In genomic region chr9:119368179-119368578, GRCh38 we compare ENCODE assay signal across 13 cellular contexts. TPM values are rescaled to one million over a fixed set of nuclear protein-coding genes. Genes with fewer than 3 reads are reported as not detected.
DNase-seq lines count a peak whose midpoint lies in the region; ATAC-seq and TF ChIP-seq lines count a peak whose summit lies in the region.
"Had no signal": no experiment of that assay in that cellular context is flagged by ENCODE, and none has a peak within 500 bp of the region (broad histone marks: within the 10 kb centered on the region; RNA-seq: fewer than 3 reads in every experiment).

No MANE protein-coding gene starts in this region.

- no peak overlapping the region for H3T11ph ChIP-seq in H9 (ENCODE audit: low read length)

- no peak overlapping the region for H3K4ac ChIP-seq in H9 (ENCODE audit: low read depth, low read length)

- H4K8ac ChIP-seq in H9 (replicated peaks; ENCODE audit: insufficient read length, low read depth, low read length), result no peak overlapping the region

- H3F3A ChIP-seq in SK-N-SH (replicated peaks; ENCODE audit: insufficient read depth), result no peaks in the 10 kb centered on the region

- no peak overlapping the region; the same call in 1 of the 2 replicates for H3K14ac ChIP-seq in H9 (ENCODE audit: insufficient read depth, low read length)

- H3K4me3 Mint-ChIP-seq in H9, result peak overlapping the region; percentile 91 to 98
- H3K4me3 Mint-ChIP-seq: immature natural killer cell had no signal

- peak overlapping the region; percentile 62 for H3K9ac ChIP-seq in H9 (ENCODE audit: extremely low read depth, insufficient read length, low read length)
- no peak overlapping the region for H3K9ac ChIP-seq in iPS-15b (ENCODE audit: low read depth, low read length)
- no peak overlapping the region for H3K9ac ChIP-seq in rectal smooth muscle tissue (ENCODE audit: low read length)
- H3K9ac ChIP-seq in SK-N-SH, result no peak overlapping the region

- H2BK20ac ChIP-seq in H9 (ENCODE audit: low read depth, low read length, poor library complexity, severe bottlenecking), result no peak overlapping the region

- H3K4me3 ChIP-seq in iPS-15b (ENCODE audit: low read depth, low read length), result peak overlapping the region; percentile 89
- H3K4me3 ChIP-seq in rectal smooth muscle tissue (ENCODE audit: low read length), result peak overlapping the region; percentile 12
- no peak overlapping the region; a peak in 1 of 4 replicates for H3K4me3 ChIP-seq in SK-N-SH (ENCODE audit: low read depth in 2 of 2, low read length in 1 of 2)

- no peaks in the 10 kb centered on the region for H3K9me2 ChIP-seq in SK-N-SH

- H3K4me1 ChIP-seq in H9 (ENCODE audit: insufficient read depth, low read length) (peaks cover 12% of the 10 kb centered on the region), iPS-15b (ENCODE audit: control insufficient read depth, insufficient read depth, low read length) (peaks cover 18% of the 10 kb centered on the region), rectal smooth muscle tissue (ENCODE audit: control insufficient read depth, insufficient read depth, low read length) (no peaks in the 10 kb centered on the region), SK-N-SH (ENCODE audit: control insufficient read depth in 1 of 2, insufficient read depth in 2 of 2, low read depth in 1 of 2, low read length in 1 of 2) (peaks cover 0 to 10% of the 10 kb centered on the region in 2 experiments; a peak in 1 of 4 replicates)

- no peak for TF ChIP-seq EP300 in SK-N-SH (IDR thresholded peaks at IDR 0.05; ENCODE audit: borderline replicate concordance in 1 of 2, low read depth in 1 of 2, low read length in 1 of 2)

- no peak for ATAC-seq in activated CD4-positive, CD25-positive, alpha-beta regulatory T cell treated with anti-CD3 and anti-CD28 coated beads, Interleukin-2, amount 50 U/mL, for 24 hours

- H3K27me3 ChIP-seq in H9 (ENCODE audit: insufficient read depth, low read length) (no peaks in the 10 kb centered on the region; the same call in 1 of the 2 replicates), iPS-15b (ENCODE audit: control insufficient read depth, insufficient read depth, low read length) (peaks cover 38% of the 10 kb centered on the region), rectal smooth muscle tissue (ENCODE audit: control insufficient read depth, insufficient read depth, low read length) (peaks cover 14% of the 10 kb centered on the region), SK-N-SH (ENCODE audit: insufficient read depth) (peaks cover 9% of the 10 kb centered on the region; the same call in 1 of the 2 replicates)

- no CpG with 5 or more reads among the region's 10 CpGs for WGBS in H9 (ENCODE audit: extremely low coverage, insufficient read length, low lambda C conversion rate)
- WGBS in SK-N-SH (ENCODE audit: low lambda C conversion rate), result 38% methylated on average over 10 of the region's 10 CpGs

- H3K4me1 Mint-ChIP-seq in H9, result peaks cover 47 to 52% of the 10 kb centered on the region in 2 experiments
- H3K4me1 Mint-ChIP-seq: immature natural killer cell had no signal

- H3K36me3 ChIP-seq in iPS-15b (ENCODE audit: control insufficient read depth, insufficient read depth, low read length) (no peaks in the 10 kb centered on the region), rectal smooth muscle tissue (ENCODE audit: control insufficient read depth, insufficient read depth, low read length) (no peaks in the 10 kb centered on the region), SK-N-SH (replicated peaks in 1 of 2; ENCODE audit: control insufficient read depth in 1 of 2, insufficient read depth in 2 of 2, low read length in 1 of 2) (no peaks in the 10 kb centered on the region)
- H3K36me3 ChIP-seq: esophagus muscularis mucosa had no signal

- H2AFZ ChIP-seq in H9 (ENCODE audit: low read length) (no peak overlapping the region), SK-N-SH (ENCODE audit: low read depth) (no peak overlapping the region)

- H4K20me1 ChIP-seq in H9 (ENCODE audit: control insufficient read depth, insufficient read depth, insufficient read length) (no peaks in the 10 kb centered on the region), SK-N-SH (ENCODE audit: insufficient read depth) (no peaks in the 10 kb centered on the region)

- POLR2A ChIA-PET in SK-N-SH (lab: Yijun Ruan, JAX), result no interaction called here

- H3K27ac ChIP-seq in H9 (ENCODE audit: insufficient read length, low read depth, low read length) (no peak overlapping the region), angular gyrus (ENCODE audit: low read depth, low read length) (peak overlapping the region; percentile 80), rectal smooth muscle tissue (ENCODE audit: low read depth, low read length) (no peak overlapping the region), SK-N-SH (ENCODE audit: low read depth in 2 of 2, low read length in 1 of 2) (no peak overlapping the region)
- H3K27ac ChIP-seq: esophagus muscularis mucosa had no signal

- TF ChIP-seq CTCF in H9 (conservative IDR thresholded peaks at IDR 0.05) (no peak), SK-N-SH (IDR thresholded peaks at IDR 0.05) (no peak)

- no peak for TF ChIP-seq RAD21 in SK-N-SH (IDR thresholded peaks at IDR 0.05; ENCODE audit: low read length)

- CTCF ChIA-PET in SK-N-SH (lab: Yijun Ruan, JAX), result interaction anchor here (0.9 to 2.0 kb wide), 6 partner anchors 15 to 1586 kb away, joined by 3 to 7 read pairs (median 4); no protein-coding TSS in a partner anchor

- no peak overlapping the region for H2BK15ac ChIP-seq in H9 (ENCODE audit: low read depth, low read length)

- H3K27me3 Mint-ChIP-seq in H9 (ENCODE audit: low read depth), result peaks cover 37% of the 10 kb centered on the region

- H3K79me1 ChIP-seq in H9 (ENCODE audit: insufficient read depth, low read depth, low read length, poor library complexity, severe bottlenecking), result no peaks in the 10 kb centered on the region

- DNase-seq in H9, result no peak
- no peak for DNase-seq in SK-N-SH
- no peak for DNase-seq in activated gamma-delta T cell treated with Interleukin-2 at 50 U/mL for 16 hours
- DNase-seq: activated CD4-positive, alpha-beta T cell treated with anti-CD3 and anti-CD28 coated beads for 48 hours; immature natural killer cell; Karpas-422; NCI-H2029 had no signal

- no peaks in the 10 kb centered on the region for H3K9me3 ChIP-seq in H9 (ENCODE audit: control insufficient read depth, low read depth, low read length)
- no peaks in the 10 kb centered on the region for H3K9me3 ChIP-seq in iPS-15b (ENCODE audit: control insufficient read depth, insufficient read depth, low read length)
- no peaks in the 10 kb centered on the region for H3K9me3 ChIP-seq in SK-N-SH
- H3K9me3 ChIP-seq: esophagus muscularis mucosa had no signal

- no peak overlapping the region for H4K5ac ChIP-seq in H9 (ENCODE audit: insufficient read length, low read depth, low read length)

- H3K23ac ChIP-seq in H9 (ENCODE audit: insufficient read length, low read depth, low read length), result no peak overlapping the region

- peaks cover 17% of the 10 kb centered on the region for H3K23me2 ChIP-seq in H9 (ENCODE audit: insufficient read length, low read depth, low read length, poor library complexity, severe bottlenecking)

- peaks cover 0 to 8% (median 6%) of the 10 kb centered on the region in 3 experiments; a peak in 5 of 7 replicates for H3K36me3 Mint-ChIP-seq in H9 (ENCODE audit: insufficient read depth in 1 of 3, low read depth in 3 of 3)
- H3K36me3 Mint-ChIP-seq: immature natural killer cell had no signal

- H3K27ac Mint-ChIP-seq in H9, result no peak overlapping the region
- H3K27ac Mint-ChIP-seq: immature natural killer cell had no signal

- no peak overlapping the region for H2BK5ac ChIP-seq in H9 (ENCODE audit: insufficient read length, low read length)

- no peak overlapping the region for H4K91ac ChIP-seq in H9 (ENCODE audit: insufficient read length, low read depth, low read length)

- H3K79me2 ChIP-seq in H9 (ENCODE audit: insufficient read depth, low read length) (no peaks in the 10 kb centered on the region; the same call in 1 of the 2 replicates), SK-N-SH (ENCODE audit: insufficient read depth) (no peaks in the 10 kb centered on the region)

- no peak overlapping the region for H2AK5ac ChIP-seq in H9 (ENCODE audit: insufficient read length, low read length)

- H3K4me2 ChIP-seq in H9 (ENCODE audit: insufficient read depth, insufficient read length, low read length) (peak overlapping the region; percentile 100), SK-N-SH (no peak overlapping the region)

- no peak overlapping the region for H2BK12ac ChIP-seq in H9 (ENCODE audit: insufficient read length, low read depth, low read length)

- no peak overlapping the region for H2BK120ac ChIP-seq in H9 (ENCODE audit: low read depth, low read length, poor library complexity, severe bottlenecking)

- H3K9me3 Mint-ChIP-seq in H9, result no peaks in the 10 kb centered on the region

- H3K56ac ChIP-seq in H9 (ENCODE audit: insufficient read length, low read depth, low read length), result no peak overlapping the region

- no peak overlapping the region for H3K18ac ChIP-seq in H9 (ENCODE audit: insufficient read length, low read depth, low read length)

TF ChIP-seq in SK-N-SH, 30 proteins besides CTCF, POLR2A, EP300 and RAD21 (continues in another document):
- no peak for TF ChIP-seq MXI1 (IDR thresholded peaks at IDR 0.05; ENCODE audit: low read depth, low read length)
- TF ChIP-seq RCOR1 (IDR thresholded peaks at IDR 0.05; ENCODE audit: low read length), result no peak
- no peak for TF ChIP-seq FOXJ3 (CRISPR knock-in tag; IDR thresholded peaks at IDR 0.05)
- no peak for TF ChIP-seq JUND (IDR thresholded peaks at IDR 0.05)
- no peak for TF ChIP-seq GABPA (IDR thresholded peaks at IDR 0.05; ENCODE audit: low read depth)
- TF ChIP-seq GATA2 (CRISPR knock-in tag; IDR thresholded peaks at IDR 0.05), result no peak
- no peak for TF ChIP-seq TEAD4 (IDR thresholded peaks at IDR 0.05; ENCODE audit: borderline replicate concordance, insufficient read depth)
- TF ChIP-seq MAX (IDR thresholded peaks at IDR 0.05; ENCODE audit: low read depth), result no peak
- no peak for TF ChIP-seq TCF12 (IDR thresholded peaks at IDR 0.05)
- no peak for TF ChIP-seq RFX5 (IDR thresholded peaks at IDR 0.05; ENCODE audit: low read length)

RNA-seq across cellular contexts. Expression of gene BRINP1, which starts 1.1 kb away (rescaled TPM):
- 12.4 and 14.0 TPM in 2 replicates for total RNA-seq in H9 (2021)
- 0.34 and 0.41 TPM in 2 replicates for polyA plus RNA-seq in SK-N-SH (2012; rRNA removed)
- 0.22 and 0.39 TPM in 2 replicates for polyA plus RNA-seq in SK-N-SH (2012; cell fraction: cytosol; rRNA removed)
- polyA plus RNA-seq in SK-N-SH (2012; cell fraction: nucleus; rRNA removed), result 0.35 and 0.36 TPM in 2 replicates
- total RNA-seq: esophagus muscularis mucosa, subcutaneous adipose tissue had no signal
- polyA plus RNA-seq: immature natural killer cell had no signal

Comparison
In these comparisons a context has a peak if more than half of its experiments do, and no peak if none do; other contexts are left out.
1. H3K4me3 ChIP-seq: peak in iPS-15b (single experiment) and rectal smooth muscle tissue (single experiment); none in SK-N-SH (0 of 2).